11 cellular contexts compared by ENCODE assay signal in the genomic region with DNA sequence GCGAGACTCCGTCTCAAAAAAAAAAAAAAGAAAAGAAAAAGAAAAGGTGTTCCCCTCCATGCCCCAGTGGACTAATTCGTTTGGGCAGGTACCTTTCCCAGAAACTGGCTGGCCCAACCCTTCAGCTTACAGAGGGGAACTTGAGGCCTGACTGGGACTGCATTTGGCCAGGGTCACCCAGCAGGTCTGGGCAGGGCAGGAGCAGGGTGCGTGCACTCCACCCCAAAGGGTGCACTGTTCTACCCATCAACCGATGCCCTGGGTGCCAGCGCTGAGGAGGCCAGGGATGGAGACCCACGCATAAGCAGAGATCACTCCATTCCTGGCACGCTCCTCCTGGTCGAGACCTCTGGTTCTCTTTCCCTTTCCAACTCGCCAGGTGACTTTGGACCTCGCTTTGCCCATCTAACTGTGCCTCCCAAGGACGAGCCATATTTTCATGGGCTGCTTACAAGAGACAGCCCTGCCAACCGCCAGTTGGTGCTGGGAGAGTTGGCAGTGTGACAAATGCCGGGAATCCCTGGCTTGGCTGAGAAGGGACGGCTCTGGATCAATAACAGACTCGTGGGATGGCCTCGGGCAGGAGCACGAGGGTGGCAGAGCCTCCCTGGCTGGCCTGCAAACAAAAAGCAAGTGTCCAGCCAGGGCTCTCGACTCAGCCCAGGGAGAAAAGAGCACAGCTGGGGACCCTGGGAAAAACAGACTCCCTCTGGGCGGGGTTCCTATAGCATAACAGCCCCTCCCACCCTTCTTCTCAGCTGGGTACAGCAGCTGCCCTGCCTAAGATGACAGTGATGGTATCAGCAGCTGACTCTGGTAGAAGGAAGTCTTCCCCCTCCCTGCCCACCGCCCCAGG.
A peak's percentile ranks its signal among the peaks of the same experiment; 100 is the strongest.
DNase-seq lines count a peak whose midpoint lies in the region; ATAC-seq and TF ChIP-seq lines count a peak whose summit lies in the region.
"Had no signal": no experiment of that assay in that cellular context is flagged by ENCODE, and none has a peak within 500 bp of the region (broad histone marks: within the 10 kb centered on the region; RNA-seq: fewer than 3 reads in every experiment).

No MANE protein-coding gene starts in this region.

- in situ Hi-C loops in brain microvascular endothelial cell (cut with HindIII; ENCODE audit: low pct_ligation_motif_present, low sequenced_read_pairs), result no loop called here

- no peak overlapping the region for H3K9ac ChIP-seq in muscle layer of colon (ENCODE audit: low read length)

- H3K27me3 ChIP-seq in brain microvascular endothelial cell (replicated peaks), result no peaks in the 10 kb centered on the region
- H3K27me3 ChIP-seq in muscle layer of colon (ENCODE audit: control insufficient read depth in 1 of 2, insufficient read depth in 2 of 2, low read length in 2 of 2), result no peaks in the 10 kb centered on the region

- ATAC-seq in HG02798 (IDR thresholded peaks at IDR 0.05; ENCODE audit: poor library complexity, unreplicated experiment) (no peak), HG03108 (IDR thresholded peaks at IDR 0.05; ENCODE audit: unreplicated experiment) (no peak)
- ATAC-seq: effector memory CD8-positive, alpha-beta T cell had no signal

- peaks cover 40% of the 10 kb centered on the region for H3K4me1 ChIP-seq in muscle layer of colon (ENCODE audit: insufficient read depth, low read length)

- H3K4me3 ChIP-seq in brain microvascular endothelial cell (ENCODE audit: low read depth, low read length) (no peak overlapping the region), muscle layer of colon (ENCODE audit: low read depth in 1 of 2, low read length in 2 of 2) (no peak overlapping the region)

- H3K36me3 ChIP-seq in brain microvascular endothelial cell (replicated peaks), result no peaks in the 10 kb centered on the region
- no peaks in the 10 kb centered on the region for H3K36me3 ChIP-seq in muscle layer of colon (ENCODE audit: insufficient read depth, low read length)

- peak; percentile 14 for TF ChIP-seq CTCF in brain microvascular endothelial cell (IDR thresholded peaks at IDR 0.05; ENCODE audit: low read depth, low read length, missing control alignments)

- DNase-seq in COLO668 (lab: John Stamatoyannopoulos, UW; ENCODE audit: unreplicated experiment) (peak; percentile 72), NCI-H2171 treated with DMSO at 0.1 percent for 48 hours (lab: John Stamatoyannopoulos, UW) (peak; percentile 88), brain microvascular endothelial cell (no peak), kidney tubule cell (ENCODE audit: low spot score) (no peak), SW 1271 (lab: John Stamatoyannopoulos, UW) (no peak)
- DNase-seq: activated CD4-positive, alpha-beta T cell treated with anti-CD3 and anti-CD28 coated beads, Interleukin-2, amount 50 U/mL, for 48 hours; effector memory CD8-positive, alpha-beta T cell; naive B cell had no signal

- H3K27ac ChIP-seq in brain microvascular endothelial cell (no peak overlapping the region), muscle layer of colon (ENCODE audit: low read depth, low read length) (peak overlapping the region; percentile 83)

- no peaks in the 10 kb centered on the region for H3K9me3 ChIP-seq in muscle layer of colon (ENCODE audit: low read length)

Comparison
In these comparisons a context has a peak if more than half of its experiments do, and no peak if none do; other contexts are left out.
1. DNase-seq: peak in COLO668 (single experiment) and NCI-H2171 treated with DMSO at 0.1 percent for 48 hours (single experiment); none in brain microvascular endothelial cell (single experiment), kidney tubule cell (single experiment) and SW 1271 (0 of 2).